ENCODE assay signal across 19 cellular contexts in genomic region chr16:89291776-89292175, GRCh38.
A peak's percentile ranks its signal among the peaks of the same experiment; 100 is the strongest.
DNase-seq lines count a peak whose midpoint lies in the region; ATAC-seq and TF ChIP-seq lines count a peak whose summit lies in the region.
"Had no signal": no experiment of that assay in that cellular context is flagged by ENCODE, and none has a peak within 500 bp of the region (broad histone marks: within the 10 kb centered on the region; RNA-seq: fewer than 3 reads in every experiment).

No MANE protein-coding gene starts in this region.

- no peaks in the 10 kb centered on the region for H3K9me2 ChIP-seq in GM23338 (ENCODE audit: insufficient read depth)

- 86% methylated on average over 13 of the region's 13 CpGs for WGBS in mesenchymal stem cell

- no peak; a peak in 1 of 4 replicates for TF ChIP-seq CTCF in GM23338 (conservative IDR thresholded peaks at IDR 0.05; ENCODE audit: low read depth in 2 of 2)
- peak; percentile 8 for TF ChIP-seq CTCF in astrocyte of the cerebellum (IDR thresholded peaks at IDR 0.05; ENCODE audit: low read depth, low read length, missing control alignments)
- TF ChIP-seq CTCF in GM13977 (IDR thresholded peaks at IDR 0.05; ENCODE audit: extremely low read depth, insufficient read depth, missing control alignments) = no peak

- H3K27ac Mint-ChIP-seq in GM23338 = peak overlapping the region; percentile 96
- H3K27ac Mint-ChIP-seq: B cell had no signal

- peaks cover 33% of the 10 kb centered on the region for H3K36me3 Mint-ChIP-seq in GM23338 (ENCODE audit: low read depth)

- peak overlapping the region in 6 of 11 experiments; percentile 11 to 52 (median 18); a peak in 5 of 22 replicates for H3K9ac ChIP-seq in BLaER1 treated with 17β-estradiol and CSF1 and Interleukin-3, amounts not matched to agents 10 nM and 100 nM
- peak overlapping the region; percentile 7 for H3K9ac ChIP-seq in mesenchymal stem cell (ENCODE audit: low read length)

- H3K23ac ChIP-seq in mesenchymal stem cell (ENCODE audit: low read length in 2 of 2) = no peak overlapping the region

- peaks cover 72% of the 10 kb centered on the region for H3K4me1 Mint-ChIP-seq in GM23338

- no peak overlapping the region for H2BK120ac ChIP-seq in mesenchymal stem cell (ENCODE audit: low read depth, low read length)

- H3K27me3 Mint-ChIP-seq in GM23338 (ENCODE audit: insufficient read depth, low read depth, poor library complexity) = peaks cover 46% of the 10 kb centered on the region
- H3K27me3 Mint-ChIP-seq: activated CD4-positive, alpha-beta T cell treated with anti-CD3 and anti-CD28 coated beads, Interleukin-2, amount 10 ng/mL, durations not matched to agents 7 days and 5 days; B cell had no signal

- no peak overlapping the region for H2BK12ac ChIP-seq in mesenchymal stem cell (ENCODE audit: low read length in 2 of 2)

- peaks cover 59% of the 10 kb centered on the region for H3K79me2 ChIP-seq in GM23338 (replicated peaks; ENCODE audit: insufficient read depth)

- ATAC-seq in GM23338 = no peak
- ATAC-seq in HG03139 (IDR thresholded peaks at IDR 0.05; ENCODE audit: unreplicated experiment) = no peak
- ATAC-seq in GM19324 (IDR thresholded peaks at IDR 0.05; ENCODE audit: low FRiP score, unreplicated experiment) = no peak

- H2AFZ ChIP-seq in GM23338 = no peak overlapping the region
- H2AFZ ChIP-seq in mesenchymal stem cell (ENCODE audit: low read depth, low read length) = no peak overlapping the region

- peaks cover 44 to 85% (median 69%) of the 10 kb centered on the region in 11 experiments for H3K36me3 ChIP-seq in BLaER1 treated with 17β-estradiol and CSF1 and Interleukin-3, amounts not matched to agents 10 nM and 100 nM
- H3K36me3 ChIP-seq in GM23338 (ENCODE audit: insufficient read depth) = peaks cover 16% of the 10 kb centered on the region
- H3K36me3 ChIP-seq in mesenchymal stem cell (ENCODE audit: control insufficient read depth in 1 of 2, insufficient read depth in 2 of 2, low read depth in 1 of 2, low read length in 2 of 2) = peaks cover 26 to 64% of the 10 kb centered on the region in 2 experiments

- H3K18ac ChIP-seq in mesenchymal stem cell (ENCODE audit: low read depth in 1 of 2, low read length in 2 of 2) = no peak overlapping the region

- H3K79me1 ChIP-seq in mesenchymal stem cell (replicated peaks; ENCODE audit: low read length, poor library complexity, severe bottlenecking) = peaks cover 57% of the 10 kb centered on the region

- H3K4me3 ChIP-seq in BLaER1 treated with 17β-estradiol and CSF1 and Interleukin-3, amounts not matched to agents 10 nM and 100 nM = no peak overlapping the region
- peak overlapping the region; percentile 44 for H3K4me3 ChIP-seq in GM23338
- H3K4me3 ChIP-seq in astrocyte of the cerebellum (ENCODE audit: low read depth, low read length) = no peak overlapping the region
- H3K4me3 ChIP-seq in mesenchymal stem cell (ENCODE audit: insufficient read depth in 1 of 2, low read depth in 1 of 2, low read length in 2 of 2) = no peak overlapping the region
- H3K4me3 ChIP-seq: adrenal gland, left lung, prostate gland, tibial nerve had no signal

- H3K4me2 ChIP-seq in BLaER1 treated with 17β-estradiol and CSF1 and Interleukin-3, amounts not matched to agents 10 nM and 100 nM = peak overlapping the region in 8 of 11 experiments; percentile 45 to 86 (median 74); a peak in 13 of 22 replicates
- H3K4me2 ChIP-seq in GM23338 (peak overlapping the region; percentile 81), mesenchymal stem cell (ENCODE audit: low read length, poor library complexity, severe bottlenecking) (no peak overlapping the region)

- H3K4me1 ChIP-seq in BLaER1 treated with 17β-estradiol and CSF1 and Interleukin-3, amounts not matched to agents 10 nM and 100 nM = peaks cover 22 to 78% (median 70%) of the 10 kb centered on the region in 10 experiments
- H3K4me1 ChIP-seq in GM23338 (ENCODE audit: insufficient read depth) (peaks cover 57% of the 10 kb centered on the region), mesenchymal stem cell (ENCODE audit: control insufficient read depth, insufficient read depth, low read depth, low read length) (peaks cover 15% of the 10 kb centered on the region)
- H3K4me1 ChIP-seq: adrenal gland, prostate gland had no signal

- H3K9me3 ChIP-seq in BLaER1 treated with 17β-estradiol and CSF1 and Interleukin-3, amounts not matched to agents 10 nM and 100 nM (replicated peaks in 1 of 11) = no peaks in the 10 kb centered on the region
- H3K9me3 ChIP-seq in mesenchymal stem cell (ENCODE audit: control insufficient read depth, low read length) = no peaks in the 10 kb centered on the region
- H3K9me3 ChIP-seq: adrenal gland, left lung, prostate gland, tibial nerve had no signal

- no peak overlapping the region for H2AK5ac ChIP-seq in mesenchymal stem cell (ENCODE audit: low read length, severe bottlenecking)

- H3F3A ChIP-seq in GM23338 (replicated peaks; ENCODE audit: low read depth) = peaks cover 43% of the 10 kb centered on the region

- H3K27me3 ChIP-seq in BLaER1 treated with 17β-estradiol and CSF1 and Interleukin-3, amounts not matched to agents 10 nM and 100 nM = no peaks in the 10 kb centered on the region
- H3K27me3 ChIP-seq in GM23338 (ENCODE audit: insufficient read depth) (no peaks in the 10 kb centered on the region), mesenchymal stem cell (ENCODE audit: control insufficient read depth in 1 of 2, insufficient read depth in 1 of 2, low read length in 2 of 2) (no peaks in the 10 kb centered on the region)
- H3K27me3 ChIP-seq: adrenal gland, left lung, tibial nerve had no signal

- no peaks in the 10 kb centered on the region; the same call in 1 of the 3 replicates for H3K9me3 Mint-ChIP-seq in GM23338
- H3K9me3 Mint-ChIP-seq: activated CD4-positive, alpha-beta T cell treated with anti-CD3 and anti-CD28 coated beads, Interleukin-2, amount 10 ng/mL, durations not matched to agents 7 days and 5 days had no signal

- no peak overlapping the region for H3K14ac ChIP-seq in mesenchymal stem cell (ENCODE audit: low read length in 2 of 2)

- H3K4ac ChIP-seq in mesenchymal stem cell (ENCODE audit: low read depth in 1 of 2, low read length in 2 of 2) = no peak overlapping the region

- in situ Hi-C loops in astrocyte of the cerebellum (cut with HindIII; ENCODE audit: low sequenced_read_pairs) = loop anchor here (25.0 kb wide), 1 partner anchor 396 kb away; the partner anchor contains the start of gene CDK10
- in situ Hi-C loops in GM13977 (cut with MboI; ENCODE audit: low pct_unique_long_range_greater_than_20kb, low sequenced_read_pairs, unreplicated experiment) = no loop called here

- DNase-seq in GM23338 (ENCODE audit: low spot score) (no peak), astrocyte of the cerebellum (ENCODE audit: low read depth) (no peak), mesenchymal stem cell (no peak), GM13977 (ENCODE audit: low spot score) (no peak), HK-2 (ENCODE audit: unreplicated experiment) (no peak)
- DNase-seq: activated CD4-positive, alpha-beta T cell treated with anti-CD3 and anti-CD28 coated beads, Interleukin-2, amount 10 ng/mL, durations not matched to agents 7 days and 5 days; adrenal gland; DMS153; H7; NCI-H2171 treated with DMSO at 0.1 percent for 48 hours; stimulated activated CD4-positive, alpha-beta T cell treated with anti-CD3 and anti-CD28 coated beads, Interleukin-12 subunit alpha, Interleukin-12 subunit beta, amount 100 ng/mL, for 4 hours; stimulated activated naive CD4-positive, alpha-beta T cell had no signal

- H4K91ac ChIP-seq in mesenchymal stem cell (ENCODE audit: low read length) = no peak overlapping the region

- H2BK15ac ChIP-seq in mesenchymal stem cell (ENCODE audit: low read depth, poor library complexity, severe bottlenecking) = no peak overlapping the region

- peak overlapping the region in 2 of 11 experiments; percentile 0 to 22; a peak in 2 of 22 replicates for H3K27ac ChIP-seq in BLaER1 treated with 17β-estradiol and CSF1 and Interleukin-3, amounts not matched to agents 10 nM and 100 nM
- peak overlapping the region; percentile 100 for H3K27ac ChIP-seq in GM23338 (ENCODE audit: low read depth)
- no peak overlapping the region for H3K27ac ChIP-seq in mesenchymal stem cell (ENCODE audit: low read length, poor library complexity, severe bottlenecking)
- H3K27ac ChIP-seq: adrenal gland, prostate gland, tibial nerve had no signal

- no peak overlapping the region for H2BK5ac ChIP-seq in mesenchymal stem cell (ENCODE audit: low read depth, low read length, poor library complexity, severe bottlenecking)

- peak overlapping the region; percentile 58 for H3K4me3 Mint-ChIP-seq in GM23338
- H3K4me3 Mint-ChIP-seq: activated CD4-positive, alpha-beta T cell treated with anti-CD3 and anti-CD28 coated beads, Interleukin-2, amount 10 ng/mL, durations not matched to agents 7 days and 5 days; B cell had no signal

- peaks cover 96 to 100% (median 100%) of the 10 kb centered on the region in 11 experiments for H4K20me1 ChIP-seq in BLaER1 treated with 17β-estradiol and CSF1 and Interleukin-3, amounts not matched to agents 10 nM and 100 nM
- peaks cover 33% of the 10 kb centered on the region for H4K20me1 ChIP-seq in GM23338 (replicated peaks; ENCODE audit: insufficient read depth)

- no peak overlapping the region for H4K8ac ChIP-seq in mesenchymal stem cell (ENCODE audit: low read length)

TF ChIP-seq in GM23338, 12 proteins besides CTCF, POLR2A, EP300 and RAD21 (continues in another document):
- no peak for TF ChIP-seq STAT1 (IDR thresholded peaks at IDR 0.05; ENCODE audit: unreplicated experiment)
- TF ChIP-seq EZH2phosphoT487 (IDR thresholded peaks at IDR 0.05; ENCODE audit: unreplicated experiment) = no peak
- no peak for TF ChIP-seq EZH2 (IDR thresholded peaks at IDR 0.05; ENCODE audit: low read depth, unreplicated experiment)
- TF ChIP-seq NANOG (IDR thresholded peaks at IDR 0.05; ENCODE audit: borderline replicate concordance) = no peak
- no peak for TF ChIP-seq ETS1 (IDR thresholded peaks at IDR 0.05)
- TF ChIP-seq ZNF331 (CRISPR knock-in tag; IDR thresholded peaks at IDR 0.05; ENCODE audit: low read depth) = no peak
- TF ChIP-seq CREB1 (CRISPR knock-in tag; IDR thresholded peaks at IDR 0.05; ENCODE audit: low read depth) = no peak
